In genomic region chr5:171223927-171224326, GRCh38 we compare ENCODE assay signal across 20 cellular contexts.
DNase-seq lines count a peak whose midpoint lies in the region; FAIRE-seq and TF ChIP-seq lines count a peak whose summit lies in the region.
"Had no signal": no experiment of that assay in that cellular context is flagged by ENCODE, and none has a peak within 500 bp of the region (broad histone marks: within the 10 kb centered on the region; RNA-seq: fewer than 3 reads in every experiment).

No MANE protein-coding gene starts in this region.

- H3K9me3 Mint-ChIP-seq in endothelial cell (ENCODE audit: unreplicated experiment) (no peaks in the 10 kb centered on the region), neural progenitor cell (no peaks in the 10 kb centered on the region)
- no peaks in the 10 kb centered on the region for H3K9me3 Mint-ChIP-seq in activated CD4-positive, alpha-beta T cell treated with anti-CD3 and anti-CD28 coated beads, Interleukin-2, amount 10 ng/mL, durations not matched to agents 7 days and 5 days
- H3K9me3 Mint-ChIP-seq: CD8-positive, alpha-beta T cell; H9 had no signal

- CTCF ChIA-PET in activated CD4-positive, alpha-beta T cell treated with anti-CD3 and anti-CD28 coated beads, Interleukin-2, amount 10 ng/mL, durations not matched to agents 7 days and 5 days (lab: Charles Lee), result no interaction called here

- H3K36me3 Mint-ChIP-seq in endothelial cell (ENCODE audit: low read depth, unreplicated experiment) (no peaks in the 10 kb centered on the region), neural progenitor cell (peaks cover 2% of the 10 kb centered on the region)
- H3K36me3 Mint-ChIP-seq in activated CD4-positive, alpha-beta T cell treated with anti-CD3 and anti-CD28 coated beads, Interleukin-2, amount 10 ng/mL, durations not matched to agents 7 days and 5 days (ENCODE audit: low read depth), result no peaks in the 10 kb centered on the region
- H3K36me3 Mint-ChIP-seq: CD8-positive, alpha-beta T cell had no signal

- H3K9ac ChIP-seq in BLaER1 treated with 17β-estradiol and CSF1 and Interleukin-3, amounts not matched to agents 10 nM and 100 nM, result no peak overlapping the region
- H3K9ac ChIP-seq in Loucy (ENCODE audit: low read depth, low read length, poor library complexity, severe bottlenecking), result no peak overlapping the region
- no peak overlapping the region for H3K9ac ChIP-seq in neural progenitor cell

- FAIRE-seq in small intestine (lab: Jason Lieb, UNC), result no peak
- FAIRE-seq: A204.1, GM12878, GM19239, H1, HTR-8/SVneo had no signal

- H3K27me3 Mint-ChIP-seq in endothelial cell (ENCODE audit: unreplicated experiment) (no peaks in the 10 kb centered on the region), neural progenitor cell (ENCODE audit: insufficient read depth, low read depth) (no peaks in the 10 kb centered on the region)
- peaks cover 27% of the 10 kb centered on the region for H3K27me3 Mint-ChIP-seq in activated CD4-positive, alpha-beta T cell treated with anti-CD3 and anti-CD28 coated beads, Interleukin-2, amount 10 ng/mL, durations not matched to agents 7 days and 5 days

- peak overlapping the region; percentile 5 to 48 (median 35); a peak in 17 of 22 replicates for H3K4me2 ChIP-seq in BLaER1 treated with 17β-estradiol and CSF1 and Interleukin-3, amounts not matched to agents 10 nM and 100 nM
- H3K4me2 ChIP-seq in Loucy (ENCODE audit: low read depth, low read length, poor library complexity, severe bottlenecking) (peak overlapping the region; percentile 70), neural progenitor cell (peak overlapping the region; percentile 22)

- no peaks in the 10 kb centered on the region for H3K9me3 ChIP-seq in BLaER1 treated with 17β-estradiol and CSF1 and Interleukin-3, amounts not matched to agents 10 nM and 100 nM (replicated peaks in 1 of 11)
- H3K9me3 ChIP-seq in Loucy (ENCODE audit: insufficient read depth, low read depth, low read length), result no peaks in the 10 kb centered on the region
- no peaks in the 10 kb centered on the region for H3K9me3 ChIP-seq in neural progenitor cell (ENCODE audit: low read depth)
- no peaks in the 10 kb centered on the region for H3K9me3 ChIP-seq in small intestine (ENCODE audit: control insufficient read depth, low read depth)
- H3K9me3 ChIP-seq: BE2C had no signal

- H3K27ac Mint-ChIP-seq in endothelial cell (ENCODE audit: unreplicated experiment) (peak overlapping the region; percentile 81), neural progenitor cell (no peak overlapping the region)
- no peak overlapping the region for H3K27ac Mint-ChIP-seq in activated CD4-positive, alpha-beta T cell treated with anti-CD3 and anti-CD28 coated beads, Interleukin-2, amount 10 ng/mL, durations not matched to agents 7 days and 5 days
- H3K27ac Mint-ChIP-seq: CD8-positive, alpha-beta T cell; H9 had no signal

- H3K36me3 ChIP-seq in BLaER1 treated with 17β-estradiol and CSF1 and Interleukin-3, amounts not matched to agents 10 nM and 100 nM, result no peaks in the 10 kb centered on the region
- H3K36me3 ChIP-seq in Loucy (ENCODE audit: insufficient read depth, low read length) (no peaks in the 10 kb centered on the region), neural progenitor cell (no peaks in the 10 kb centered on the region), small intestine (ENCODE audit: control insufficient read depth in 2 of 2, insufficient read depth in 2 of 2, low read length in 2 of 2) (no peaks in the 10 kb centered on the region)
- H3K36me3 ChIP-seq: BE2C had no signal

- H2AFZ ChIP-seq in Loucy (ENCODE audit: low read length) (no peak overlapping the region), neural progenitor cell (replicated peaks) (no peak overlapping the region)

- no peak for DNase-seq in endothelial cell (ENCODE audit: low spot score)
- no peak for DNase-seq in neural progenitor cell (ENCODE audit: low spot score)
- no peak for DNase-seq in NCI-H524 treated with DMSO at 0.1 percent for 48 hours (lab: John Stamatoyannopoulos, UW)
- no peak for DNase-seq in small intestine
- DNase-seq in activated CD4-positive, alpha-beta T cell treated with anti-CD3 and anti-CD28 coated beads, Interleukin-2, amount 10 ng/mL, durations not matched to agents 7 days and 5 days, result no peak
- DNase-seq: ACHN; BE2C; Calu3; CD8-positive, alpha-beta T cell; DMS79 treated with DMSO at 0.1 percent for 48 hours; EL; H9; IMR-90 had no signal

- no peaks in the 10 kb centered on the region for H4K20me1 ChIP-seq in BLaER1 treated with 17β-estradiol and CSF1 and Interleukin-3, amounts not matched to agents 10 nM and 100 nM
- H4K20me1 ChIP-seq in Loucy (ENCODE audit: insufficient read depth, low read length, poor library complexity, severe bottlenecking), result no peaks in the 10 kb centered on the region
- no peaks in the 10 kb centered on the region for H4K20me1 ChIP-seq in neural progenitor cell (ENCODE audit: low read depth)

- no peaks in the 10 kb centered on the region for H3K27me3 ChIP-seq in BLaER1 treated with 17β-estradiol and CSF1 and Interleukin-3, amounts not matched to agents 10 nM and 100 nM
- no peaks in the 10 kb centered on the region for H3K27me3 ChIP-seq in Loucy (ENCODE audit: insufficient read depth, low read length, poor library complexity, severe bottlenecking)
- no peaks in the 10 kb centered on the region for H3K27me3 ChIP-seq in neural progenitor cell
- H3K27me3 ChIP-seq in small intestine (ENCODE audit: control insufficient read depth in 2 of 2, insufficient read depth in 2 of 2, low read length in 2 of 2), result no peaks in the 10 kb centered on the region
- H3K27me3 ChIP-seq: BE2C had no signal

- H3K4me1 Mint-ChIP-seq in endothelial cell (ENCODE audit: unreplicated experiment) (peaks cover 22% of the 10 kb centered on the region), neural progenitor cell (peaks cover 6% of the 10 kb centered on the region)
- peaks cover 2% of the 10 kb centered on the region for H3K4me1 Mint-ChIP-seq in activated CD4-positive, alpha-beta T cell treated with anti-CD3 and anti-CD28 coated beads, Interleukin-2, amount 10 ng/mL, durations not matched to agents 7 days and 5 days
- H3K4me1 Mint-ChIP-seq: H9 had no signal

- peak overlapping the region in 2 of 11 experiments; percentile 4 to 15; a peak in 1 of 22 replicates for H3K27ac ChIP-seq in BLaER1 treated with 17β-estradiol and CSF1 and Interleukin-3, amounts not matched to agents 10 nM and 100 nM
- H3K27ac ChIP-seq in neural progenitor cell (no peak overlapping the region), small intestine (ENCODE audit: low read depth in 1 of 2, low read length in 1 of 2) (no peak overlapping the region)

- H3K9me2 ChIP-seq in Loucy (replicated peaks; ENCODE audit: low read depth, low read length), result no peaks in the 10 kb centered on the region

- H3F3A ChIP-seq in Loucy (ENCODE audit: low read depth) (no peaks in the 10 kb centered on the region), neural progenitor cell (ENCODE audit: low read depth) (no peaks in the 10 kb centered on the region)

- WGBS in small intestine, 3 donors, result 73 to 81% (median 78%) methylated on average over 1 of the region's 1 CpG

- H3K79me2 ChIP-seq in Loucy (ENCODE audit: insufficient read depth, low read length) (no peaks in the 10 kb centered on the region), neural progenitor cell (ENCODE audit: low read depth) (no peaks in the 10 kb centered on the region)

- no peak for TF ChIP-seq CTCF in Loucy (conservative IDR thresholded peaks at IDR 0.05; ENCODE audit: low read length)
- TF ChIP-seq CTCF in endothelial cell (IDR thresholded peaks at IDR 0.05; ENCODE audit: unreplicated experiment), result no peak
- no peak for TF ChIP-seq CTCF in neural progenitor cell (IDR thresholded peaks at IDR 0.05)

- H3K4me1 ChIP-seq in BLaER1 treated with 17β-estradiol and CSF1 and Interleukin-3, amounts not matched to agents 10 nM and 100 nM, result peaks cover 7 to 14% (median 10%) of the 10 kb centered on the region in 10 experiments
- H3K4me1 ChIP-seq in Loucy (ENCODE audit: insufficient read depth, low read length, poor library complexity, severe bottlenecking) (peaks cover 32% of the 10 kb centered on the region), neural progenitor cell (peaks cover 9% of the 10 kb centered on the region), small intestine (ENCODE audit: control insufficient read depth in 2 of 2, insufficient read depth in 1 of 2, low read depth in 1 of 2, low read length in 1 of 2) (no peaks in the 10 kb centered on the region)
- H3K4me1 ChIP-seq: BE2C had no signal

- H3K4me3 ChIP-seq in BLaER1 treated with 17β-estradiol and CSF1 and Interleukin-3, amounts not matched to agents 10 nM and 100 nM, result no peak overlapping the region
- peak overlapping the region; percentile 39 for H3K4me3 ChIP-seq in Loucy (ENCODE audit: low read length, poor library complexity, severe bottlenecking)
- no peak overlapping the region for H3K4me3 ChIP-seq in neural progenitor cell
- H3K4me3 ChIP-seq in small intestine (ENCODE audit: low read depth in 1 of 2, low read length in 2 of 2), result no peak overlapping the region
- H3K4me3 ChIP-seq: GM12878 had no signal

- POLR2A ChIA-PET in activated CD4-positive, alpha-beta T cell treated with anti-CD3 and anti-CD28 coated beads, Interleukin-2, amount 10 ng/mL, durations not matched to agents 7 days and 5 days (lab: Charles Lee), result no interaction called here

- H3K4me3 Mint-ChIP-seq in endothelial cell (ENCODE audit: unreplicated experiment) (no peak overlapping the region), neural progenitor cell (no peak overlapping the region)
- no peak overlapping the region for H3K4me3 Mint-ChIP-seq in activated CD4-positive, alpha-beta T cell treated with anti-CD3 and anti-CD28 coated beads, Interleukin-2, amount 10 ng/mL, durations not matched to agents 7 days and 5 days
- H3K4me3 Mint-ChIP-seq: CD8-positive, alpha-beta T cell; H9 had no signal
